In the genomic region with DNA sequence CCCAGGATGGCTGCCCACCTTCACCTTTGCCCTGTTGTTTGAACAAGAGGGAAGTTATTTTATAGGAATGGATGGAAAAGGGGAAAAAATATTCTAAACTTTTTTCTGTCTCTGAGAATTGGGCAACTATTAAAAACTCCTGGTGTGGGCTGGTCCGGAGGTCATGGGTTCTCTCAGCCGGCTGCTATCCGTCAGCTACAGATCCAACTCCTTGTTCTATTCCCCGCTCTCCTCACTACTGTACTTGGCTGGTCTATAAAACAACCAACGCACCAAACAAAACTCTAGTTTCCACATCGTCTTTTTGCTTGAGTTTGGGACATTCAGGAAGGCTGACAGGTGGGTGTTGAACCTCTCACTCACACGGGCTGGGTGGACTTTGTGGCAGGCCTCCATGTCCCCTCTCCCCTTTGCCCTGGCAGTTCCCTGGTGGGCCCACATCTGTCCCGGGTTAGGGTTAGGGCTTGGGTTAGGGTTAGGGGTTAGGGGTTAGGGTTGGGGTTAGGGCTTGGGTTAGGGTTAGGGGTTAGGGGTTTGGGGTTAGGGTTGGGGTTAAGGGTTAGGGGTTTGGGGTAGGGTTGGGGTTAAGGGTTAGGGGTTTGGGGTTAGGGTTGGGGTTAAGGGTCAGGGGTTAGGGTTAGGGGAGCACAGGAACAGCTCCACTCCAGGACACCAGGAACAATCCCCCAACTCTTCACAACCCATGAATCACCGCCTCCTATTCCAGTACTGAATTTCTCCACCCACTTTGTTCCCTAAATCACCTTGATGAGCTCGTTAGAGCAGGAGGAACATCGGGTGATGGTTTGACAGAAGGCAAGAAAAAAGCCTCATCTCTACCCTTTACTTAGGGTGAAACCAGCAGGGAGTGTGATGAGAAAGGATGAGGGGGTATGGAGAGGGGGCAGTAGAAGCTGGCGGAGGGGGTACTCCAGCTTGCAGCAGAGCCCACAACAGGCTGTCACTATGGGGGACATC, we compare ENCODE assay signal across 14 cellular contexts.
DNase-seq lines count a peak whose midpoint lies in the region; ATAC-seq and TF ChIP-seq lines count a peak whose summit lies in the region.
"Had no signal": no experiment of that assay in that cellular context is flagged by ENCODE, and none has a peak within 500 bp of the region (broad histone marks: within the 10 kb centered on the region; RNA-seq: fewer than 3 reads in every experiment).

No MANE protein-coding gene starts in this region.

- H3K4me1 ChIP-seq in stomach smooth muscle (ENCODE audit: control insufficient read depth, insufficient read depth, low read length), result no peaks in the 10 kb centered on the region

- H3K27ac Mint-ChIP-seq in nephron progenitor cell, result peak overlapping the region; percentile 82
- H3K27ac Mint-ChIP-seq: B cell; CD4-positive, CD25-positive, alpha-beta regulatory T cell; H9 had no signal

- H3K9me3 Mint-ChIP-seq in nephron progenitor cell, result no peaks in the 10 kb centered on the region
- H3K9me3 Mint-ChIP-seq: H9 had no signal

- H3K27me3 ChIP-seq in stomach smooth muscle (ENCODE audit: control insufficient read depth in 1 of 2, insufficient read depth in 2 of 2, low read length in 2 of 2), result no peaks in the 10 kb centered on the region

- H3K4me3 Mint-ChIP-seq in nephron progenitor cell, result no peak overlapping the region
- H3K4me3 Mint-ChIP-seq: B cell; CD4-positive, CD25-positive, alpha-beta regulatory T cell; H9 had no signal

- H3K36me3 Mint-ChIP-seq in nephron progenitor cell (ENCODE audit: low read depth), result no peaks in the 10 kb centered on the region
- H3K36me3 Mint-ChIP-seq: CD4-positive, CD25-positive, alpha-beta regulatory T cell had no signal

- H3K27me3 Mint-ChIP-seq in nephron progenitor cell (ENCODE audit: low read depth, poor library complexity), result peaks cover 31% of the 10 kb centered on the region
- H3K27me3 Mint-ChIP-seq: B cell; CD4-positive, CD25-positive, alpha-beta regulatory T cell had no signal

- H3K36me3 ChIP-seq in stomach smooth muscle (ENCODE audit: control insufficient read depth in 2 of 2, insufficient read depth in 2 of 2, low read length in 2 of 2), result no peaks in the 10 kb centered on the region

- H3K4me3 ChIP-seq in stomach smooth muscle (ENCODE audit: low read length in 2 of 2), result no peak overlapping the region

- H3K27ac ChIP-seq in caudate nucleus (ENCODE audit: low read depth, low read length) (peak overlapping the region; percentile 79), stomach smooth muscle (ENCODE audit: low read length) (peak overlapping the region; percentile 31)

- ATAC-seq in HG03175 (IDR thresholded peaks at IDR 0.05; ENCODE audit: unreplicated experiment), result no peak

- no peak for TF ChIP-seq CTCF in nephron progenitor cell (IDR thresholded peaks at IDR 0.05)

- no peak overlapping the region for H3K9ac ChIP-seq in stomach smooth muscle (ENCODE audit: low read length in 2 of 2)

- peak in 9 of 61 donors; percentile 20 to 87 (median 35) for DNase-seq in caudate nucleus (lab: John Stamatoyannopoulos, UW)
- peak; percentile 17 for DNase-seq in islet precursor cell
- DNase-seq in nephron progenitor cell, result no peak
- no peak for DNase-seq in NCI-H1048 (lab: John Stamatoyannopoulos, UW)
- DNase-seq in NCI-H510A (lab: John Stamatoyannopoulos, UW), result no peak
- DNase-seq: CD4-positive, CD25-positive, alpha-beta regulatory T cell; H9; NCI-H1417 treated with DMSO at 0.1 percent for 48 hours; NCI-H1930; NCI-H446; OCI-M1 had no signal

- H3K9me3 ChIP-seq in stomach smooth muscle (ENCODE audit: control insufficient read depth in 2 of 2, low read length in 2 of 2), result peaks cover 0 to 3% of the 10 kb centered on the region in 2 donors

- peaks cover 37% of the 10 kb centered on the region for H3K4me1 Mint-ChIP-seq in nephron progenitor cell
- H3K4me1 Mint-ChIP-seq: B cell; CD4-positive, CD25-positive, alpha-beta regulatory T cell; H9 had no signal
